Comparison of ENCODE assay signal across 22 cellular contexts in the genomic region with DNA sequence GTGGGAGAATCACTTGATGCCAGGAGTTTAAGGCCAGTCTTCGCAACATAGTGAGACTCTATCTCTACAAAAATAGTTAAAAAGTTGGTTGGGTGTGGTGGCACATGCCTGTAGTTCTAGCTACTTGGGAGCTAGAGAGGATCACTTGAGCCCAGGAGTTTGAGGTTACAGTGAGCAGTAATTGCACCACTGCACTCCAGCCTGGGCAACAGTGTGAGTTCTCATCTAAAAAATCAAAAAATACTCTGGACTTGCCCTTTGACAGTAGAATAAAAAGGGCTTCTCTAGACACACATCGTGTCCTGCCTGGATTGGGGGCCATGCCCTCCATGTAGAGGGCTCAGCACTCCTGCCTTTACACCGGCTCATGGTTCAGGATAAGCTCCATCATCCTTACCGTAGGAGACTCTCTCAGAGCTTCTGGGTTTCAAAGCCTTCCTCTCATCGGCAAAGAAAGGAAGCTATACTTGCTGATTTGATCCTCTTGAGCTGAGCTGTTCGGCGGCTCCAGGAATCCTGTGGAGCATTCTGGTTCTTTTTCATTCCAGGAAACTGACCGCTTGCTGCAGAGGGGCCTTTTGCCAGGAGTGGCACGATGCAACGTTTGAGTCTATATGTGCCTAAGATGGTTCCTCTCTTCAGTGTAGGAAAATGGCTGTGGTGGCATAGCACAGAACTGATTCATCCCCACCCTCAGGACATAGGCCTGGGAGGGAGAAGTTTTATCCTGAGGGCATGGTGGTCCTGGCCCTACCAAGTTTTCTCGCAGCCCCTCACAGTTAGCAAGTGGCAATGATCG. TPM values are rescaled to one million over a fixed set of nuclear protein-coding genes. Genes with fewer than 3 reads are reported as not detected.
A peak's percentile ranks its signal among the peaks of the same experiment; 100 is the strongest.
DNase-seq lines count a peak whose midpoint lies in the region; FAIRE-seq and TF ChIP-seq lines count a peak whose summit lies in the region.
"Had no signal": no experiment of that assay in that cellular context is flagged by ENCODE, and none has a peak within 500 bp of the region (broad histone marks: within the 10 kb centered on the region; RNA-seq: fewer than 3 reads in every experiment).

No MANE protein-coding gene starts in this region.

- H3K9me3 Mint-ChIP-seq in Caco-2 (ENCODE audit: unreplicated experiment): peaks cover 5% of the 10 kb centered on the region
- H3K9me3 Mint-ChIP-seq: CD8-positive, alpha-beta T cell had no signal

- no peak for TF ChIP-seq POLR2A in esophagus muscularis mucosa (IDR thresholded peaks at IDR 0.05; ENCODE audit: low read depth)

- H3K27ac Mint-ChIP-seq in Caco-2 (ENCODE audit: unreplicated experiment): peak overlapping the region; percentile 46
- H3K27ac Mint-ChIP-seq: B cell; CD4-positive, CD25-positive, alpha-beta regulatory T cell; CD8-positive, alpha-beta T cell had no signal

- H3K9me3 ChIP-seq in Caco-2 (no peaks in the 10 kb centered on the region), small intestine (ENCODE audit: control insufficient read depth, low read depth) (no peaks in the 10 kb centered on the region), esophagus muscularis mucosa (no peaks in the 10 kb centered on the region)
- H3K9me3 ChIP-seq: HAP-1 had no signal

- TF ChIP-seq EP300 in esophagus muscularis mucosa (IDR thresholded peaks at IDR 0.05): no peak

- DNase-seq in Caco-2 (no peak), HTR-8/SVneo (ENCODE audit: insufficient read length, low spot score) (no peak), mesenteric fat pad (ENCODE audit: low spot score) (peak; percentile 26), small intestine (no peak), esophagus muscularis mucosa (ENCODE audit: extremely low spot score) (no peak), H7 (no peak)
- DNase-seq: CD4-positive, CD25-positive, alpha-beta regulatory T cell; CD8-positive, alpha-beta T cell; DMS 273 treated with DMSO at 0.1 percent for 48 hours; DMS79; EL; GDM1; GM23248 had no signal

- H3K36me3 Mint-ChIP-seq in Caco-2 (ENCODE audit: insufficient read depth, unreplicated experiment): no peaks in the 10 kb centered on the region
- H3K36me3 Mint-ChIP-seq: CD8-positive, alpha-beta T cell had no signal

- peaks cover 11% of the 10 kb centered on the region for H3K4me1 ChIP-seq in Caco-2
- H3K4me1 ChIP-seq in small intestine (ENCODE audit: control insufficient read depth in 2 of 2, insufficient read depth in 1 of 2, low read depth in 1 of 2, low read length in 1 of 2): no peaks in the 10 kb centered on the region
- peaks cover 3 to 44% (median 30%) of the 10 kb centered on the region in 4 donors for H3K4me1 ChIP-seq in esophagus muscularis mucosa
- H3K4me1 ChIP-seq: BLaER1, HAP-1 had no signal

- H3K27me3 ChIP-seq in Caco-2 (replicated peaks; ENCODE audit: control insufficient read depth, insufficient read depth, low read length) (no peaks in the 10 kb centered on the region), small intestine (ENCODE audit: control insufficient read depth in 2 of 2, insufficient read depth in 2 of 2, low read length in 2 of 2) (no peaks in the 10 kb centered on the region), esophagus muscularis mucosa (no peaks in the 10 kb centered on the region), H7 (ENCODE audit: control insufficient read depth, insufficient read depth, low read length) (no peaks in the 10 kb centered on the region)
- H3K27me3 ChIP-seq: BLaER1 had no signal

- no peaks in the 10 kb centered on the region for H3K36me3 ChIP-seq in Caco-2 (ENCODE audit: control insufficient read depth, insufficient read depth, low read length)
- peaks cover 0 to 2% of the 10 kb centered on the region in 2 donors for H3K36me3 ChIP-seq in small intestine (ENCODE audit: control insufficient read depth in 2 of 2, insufficient read depth in 2 of 2, low read length in 2 of 2)
- H3K36me3 ChIP-seq in esophagus muscularis mucosa: no peaks in the 10 kb centered on the region
- H3K36me3 ChIP-seq in H7 (replicated peaks; ENCODE audit: control insufficient read depth, insufficient read depth, low read length): no peaks in the 10 kb centered on the region
- H3K36me3 ChIP-seq: BLaER1, HAP-1 had no signal

- POLR2A ChIA-PET in Caco-2 (lab: Charles Lee): no interaction called here

- no peak overlapping the region for H3K4me3 Mint-ChIP-seq in Caco-2 (ENCODE audit: unreplicated experiment)
- H3K4me3 Mint-ChIP-seq: B cell; CD4-positive, CD25-positive, alpha-beta regulatory T cell; CD8-positive, alpha-beta T cell had no signal

- intact Hi-C loops in Caco-2 (cut with micrococcal nuclease; ENCODE audit: unreplicated experiment): no loop called here
- intact Hi-C loops in esophagus muscularis mucosa (cut with DNase I): no loop called here

- BruUV-seq in Caco-2 (replicated peaks; lab: Mats Ljungman, UMichigan): no TSS peak

- H3K4me3 ChIP-seq in Caco-2 (ENCODE audit: low read depth, low read length) (no peak overlapping the region), small intestine (ENCODE audit: low read depth in 1 of 2, low read length in 2 of 2) (no peak overlapping the region), esophagus muscularis mucosa (no peak overlapping the region), H7 (ENCODE audit: insufficient read depth, low read depth, low read length) (no peak overlapping the region)
- H3K4me3 ChIP-seq: BLaER1, GM12878, GM23248, HAP-1 had no signal

- TF ChIP-seq CTCF in Caco-2 (IDR thresholded peaks at IDR 0.05; ENCODE audit: insufficient read depth in 1 of 2, low read depth in 1 of 2, low read length in 1 of 2, severe bottlenecking in 1 of 2, unreplicated experiment in 1 of 2) (no peak), esophagus muscularis mucosa (IDR thresholded peaks at IDR 0.05) (no peak)

- 89 to 95% (median 92%) methylated on average over 12 of the region's 12 CpGs for WGBS in small intestine, 3 donors
- WGBS in esophagus muscularis mucosa: 92% methylated on average over 7 of the region's 12 CpGs

- H3K4me1 Mint-ChIP-seq in Caco-2 (ENCODE audit: low read depth, unreplicated experiment): peaks cover 13% of the 10 kb centered on the region
- H3K4me1 Mint-ChIP-seq: B cell had no signal

- CTCF ChIA-PET in Caco-2 (lab: Charles Lee): interaction anchor here (1.4 kb wide), 1 partner anchor 30 kb away, joined by 4 read pairs; the partner anchor contains the start of gene FLVCR2

- FAIRE-seq in HTR-8/SVneo (lab: Jason Lieb, UNC) (peak; percentile 49), small intestine (lab: Jason Lieb, UNC) (no peak)
- FAIRE-seq: A204.1, D721Med, GM12878, GM19239 had no signal

- H3K27ac ChIP-seq in small intestine (ENCODE audit: low read depth in 1 of 2, low read length in 1 of 2) (no peak overlapping the region), esophagus muscularis mucosa (replicated peaks in 1 of 4) (no peak overlapping the region)
- H3K27ac ChIP-seq: 22Rv1, BLaER1, C4-2B, GM23248 had no signal

- H3K27me3 Mint-ChIP-seq in Caco-2 (ENCODE audit: insufficient read depth, unreplicated experiment): no peaks in the 10 kb centered on the region
- H3K27me3 Mint-ChIP-seq: CD4-positive, CD25-positive, alpha-beta regulatory T cell had no signal

RNA-seq across cellular contexts. Expression of gene FLVCR2, which starts 29.6 kb away (rescaled TPM):
- 9.7 and 13.4 TPM in 2 replicates for total RNA-seq in Caco-2 (2022)
- total RNA-seq in mesenteric fat pad: 9.5 TPM
- polyA plus RNA-seq in small intestine: 10 to 100 TPM; 12.8 to 29.7 (median 21.3) TPM
- 1 to 10 TPM; 2.5 to 7.5 (median 4.6) TPM for total RNA-seq in esophagus muscularis mucosa
- 2.7 and 4.6 TPM in 2 replicates for total RNA-seq in H7 (2014; rRNA removed; shearing (Covaris generic))
- total RNA-seq: GM23248 had no signal

RNA-seq across cellular contexts. Expression of gene ERG28, which starts 52.6 kb away (rescaled TPM):
- total RNA-seq in Caco-2 (2022) (31.0 and 36.1 TPM in 2 replicates), mesenteric fat pad (6.2 TPM), esophagus muscularis mucosa (1 to 10 TPM; 6.0 to 7.5 (median 6.9) TPM)
- 10 to 100 TPM in 1 of 3 donors, 1 to 10 TPM in 2; 4.1 to 26.8 (median 6.0) TPM for polyA plus RNA-seq in small intestine
- total RNA-seq in H7 (2014; rRNA removed; shearing (Covaris generic)): 28.3 and 30.5 TPM in 2 replicates

RNA-seq across cellular contexts. Expression of gene TTLL5, which starts 53.0 kb away (rescaled TPM):
- total RNA-seq in Caco-2 (2022): 38.2 and 45.3 TPM in 2 replicates
- total RNA-seq in mesenteric fat pad: 17.3 TPM
- polyA plus RNA-seq in small intestine: 10 to 100 TPM in 1 of 3 donors, 1 to 10 TPM in 2; 4.6 to 12.1 (median 4.9) TPM
- 10 to 100 TPM; 16.9 to 26.6 (median 21.2) TPM for total RNA-seq in esophagus muscularis mucosa
- total RNA-seq in H7 (2014; rRNA removed; shearing (Covaris generic)): 19.3 and 26.6 TPM in 2 replicates
